In the genomic region with DNA sequence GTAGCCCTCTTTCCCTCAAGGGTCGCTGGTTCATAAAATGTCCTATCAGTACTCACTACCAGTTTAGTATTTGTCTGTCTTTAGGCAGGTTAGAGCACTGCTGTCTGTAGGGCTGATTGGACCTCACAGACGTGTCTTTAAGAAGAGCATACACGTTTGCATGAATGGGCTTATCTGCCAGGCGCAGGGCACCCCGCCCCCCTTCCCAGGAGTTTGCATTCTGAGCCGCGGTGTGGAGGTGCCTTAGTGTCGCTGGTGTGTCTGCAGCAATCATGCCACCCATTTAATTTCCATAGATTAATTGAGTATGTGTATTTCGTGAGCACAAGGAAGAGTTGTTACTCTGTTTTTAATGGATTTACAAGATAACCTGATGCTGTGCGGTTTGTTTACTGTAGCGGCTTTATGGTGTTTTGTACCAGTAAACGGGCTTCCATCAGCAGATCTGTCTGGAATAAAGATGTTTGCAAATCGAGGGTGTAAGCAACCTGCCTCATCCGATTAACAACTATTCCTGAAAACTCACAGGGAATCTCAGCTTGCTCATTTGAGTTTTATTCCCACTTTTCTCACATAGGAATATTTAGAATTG, we compare ENCODE assay signal across 1 cellular context.
TF ChIP-seq lines count a peak whose summit lies in the region.

No MANE protein-coding gene starts in this region.

TF ChIP-seq in K562, 482 proteins besides CTCF, POLR2A, EP300 and RAD21 (continued from another document and continues in another):
- TF ChIP-seq, protein P1, sequence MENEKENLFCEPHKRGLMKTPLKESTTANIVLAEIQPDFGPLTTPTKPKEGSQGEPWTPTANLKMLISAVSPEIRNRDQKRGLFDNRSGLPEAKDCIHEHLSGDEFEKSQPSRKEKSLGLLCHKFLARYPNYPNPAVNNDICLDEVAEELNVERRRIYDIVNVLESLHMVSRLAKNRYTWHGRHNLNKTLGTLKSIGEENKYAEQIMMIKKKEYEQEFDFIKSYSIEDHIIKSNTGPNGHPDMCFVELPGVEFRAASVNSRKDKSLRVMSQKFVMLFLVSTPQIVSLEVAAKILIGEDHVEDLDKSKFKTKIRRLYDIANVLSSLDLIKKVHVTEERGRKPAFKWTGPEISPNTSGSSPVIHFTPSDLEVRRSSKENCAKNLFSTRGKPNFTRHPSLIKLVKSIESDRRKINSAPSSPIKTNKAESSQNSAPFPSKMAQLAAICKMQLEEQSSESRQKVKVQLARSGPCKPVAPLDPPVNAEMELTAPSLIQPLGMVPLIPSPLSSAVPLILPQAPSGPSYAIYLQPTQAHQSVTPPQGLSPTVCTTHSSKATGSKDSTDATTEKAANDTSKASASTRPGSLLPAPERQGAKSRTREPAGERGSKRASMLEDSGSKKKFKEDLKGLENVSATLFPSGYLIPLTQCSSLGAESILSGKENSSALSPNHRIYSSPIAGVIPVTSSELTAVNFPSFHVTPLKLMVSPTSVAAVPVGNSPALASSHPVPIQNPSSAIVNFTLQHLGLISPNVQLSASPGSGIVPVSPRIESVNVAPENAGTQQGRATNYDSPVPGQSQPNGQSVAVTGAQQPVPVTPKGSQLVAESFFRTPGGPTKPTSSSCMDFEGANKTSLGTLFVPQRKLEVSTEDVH (IDR thresholded peaks at IDR 0.05; ENCODE audit: low read depth, partially characterized antibody): no peak
- TF ChIP-seq, protein P2, sequence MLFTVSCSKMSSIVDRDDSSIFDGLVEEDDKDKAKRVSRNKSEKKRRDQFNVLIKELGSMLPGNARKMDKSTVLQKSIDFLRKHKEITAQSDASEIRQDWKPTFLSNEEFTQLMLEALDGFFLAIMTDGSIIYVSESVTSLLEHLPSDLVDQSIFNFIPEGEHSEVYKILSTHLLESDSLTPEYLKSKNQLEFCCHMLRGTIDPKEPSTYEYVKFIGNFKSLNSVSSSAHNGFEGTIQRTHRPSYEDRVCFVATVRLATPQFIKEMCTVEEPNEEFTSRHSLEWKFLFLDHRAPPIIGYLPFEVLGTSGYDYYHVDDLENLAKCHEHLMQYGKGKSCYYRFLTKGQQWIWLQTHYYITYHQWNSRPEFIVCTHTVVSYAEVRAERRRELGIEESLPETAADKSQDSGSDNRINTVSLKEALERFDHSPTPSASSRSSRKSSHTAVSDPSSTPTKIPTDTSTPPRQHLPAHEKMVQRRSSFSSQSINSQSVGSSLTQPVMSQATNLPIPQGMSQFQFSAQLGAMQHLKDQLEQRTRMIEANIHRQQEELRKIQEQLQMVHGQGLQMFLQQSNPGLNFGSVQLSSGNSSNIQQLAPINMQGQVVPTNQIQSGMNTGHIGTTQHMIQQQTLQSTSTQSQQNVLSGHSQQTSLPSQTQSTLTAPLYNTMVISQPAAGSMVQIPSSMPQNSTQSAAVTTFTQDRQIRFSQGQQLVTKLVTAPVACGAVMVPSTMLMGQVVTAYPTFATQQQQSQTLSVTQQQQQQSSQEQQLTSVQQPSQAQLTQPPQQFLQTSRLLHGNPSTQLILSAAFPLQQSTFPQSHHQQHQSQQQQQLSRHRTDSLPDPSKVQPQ (CRISPR knock-in tag; IDR thresholded peaks at IDR 0.05; ENCODE audit: borderline replicate concordance): no peak
- TF ChIP-seq TGIF2 (CRISPR knock-in tag; IDR thresholded peaks at IDR 0.05) (no peak), ZNF655 (CRISPR knock-in tag; IDR thresholded peaks at IDR 0.05) (no peak), FOXO4 (CRISPR knock-in tag; IDR thresholded peaks at IDR 0.05) (no peak), SMARCB1 (IDR thresholded peaks at IDR 0.05; ENCODE audit: insufficient read length, low read depth) (no peak), CHD1 (IDR thresholded peaks at IDR 0.05; ENCODE audit: low read length) (no peak), HDAC6 (IDR thresholded peaks at IDR 0.05; ENCODE audit: low read depth, low read length) (no peak), TAF1 (IDR thresholded peaks at IDR 0.05; ENCODE audit: control insufficient read depth, extremely low read depth, insufficient read depth, low read length, severe bottlenecking) (no peak), TCF7L2 (IDR thresholded peaks at IDR 0.05; ENCODE audit: low read depth, low read length) (no peak), PHF8 (IDR thresholded peaks at IDR 0.05; ENCODE audit: borderline replicate concordance, low read length) (no peak), ZNF23 (CRISPR knock-in tag; IDR thresholded peaks at IDR 0.05) (no peak), ATF7 (IDR thresholded peaks at IDR 0.05) (0 out of 2 replicates have a peak, but pooled peaks have one; percentile 44), RBM25 (IDR thresholded peaks at IDR 0.05; ENCODE audit: low read depth, low read length, severe bottlenecking) (no peak), ETV5 (CRISPR knock-in tag; IDR thresholded peaks at IDR 0.05; ENCODE audit: low read depth) (0 out of 2 replicates have a peak, but pooled peaks have one; percentile 25), FUS (optimal IDR thresholded peaks at IDR 0.05; ENCODE audit: low read depth, low read length) (no peak), POLR3A (IDR thresholded peaks at IDR 0.05; ENCODE audit: borderline replicate concordance, extremely low read depth, insufficient read depth, insufficient read length) (no peak), HMGN3 (IDR thresholded peaks at IDR 0.05; ENCODE audit: borderline replicate concordance, extremely low read depth, insufficient read length, low read depth, low read length) (no peak), NR4A1 (CRISPR knock-in tag; IDR thresholded peaks at IDR 0.05) (no peak), NR4A1 (tag; IDR thresholded peaks at IDR 0.05) (no peak), NRF1 (conservative IDR thresholded peaks at IDR 0.05 in 1 of 2, IDR thresholded peaks at IDR 0.05 in 1 of 2) (peak; percentile 69 to 76), RNF219 (CRISPR knock-in tag; IDR thresholded peaks at IDR 0.05) (no peak), HNRNPUL1 (IDR thresholded peaks at IDR 0.05; ENCODE audit: low read length) (no peak), SIN3A (IDR thresholded peaks at IDR 0.05; ENCODE audit: borderline replicate concordance in 2 of 2, control insufficient read depth in 1 of 2, low read depth in 2 of 2, low read length in 2 of 2) (no peak), ZKSCAN8 (CRISPR knock-in tag; IDR thresholded peaks at IDR 0.05) (no peak), SMARCE1 (IDR thresholded peaks at IDR 0.05) (peak; percentile 81), BACH1 (tag; IDR thresholded peaks at IDR 0.05) (no peak), GABPB2 (CRISPR knock-in tag; conservative IDR thresholded peaks at IDR 0.05) (no peak), ZNF217 (CRISPR knock-in tag; IDR thresholded peaks at IDR 0.05) (no peak), DNMT1 (IDR thresholded peaks at IDR 0.05) (no peak), RFX5 (IDR thresholded peaks at IDR 0.05; ENCODE audit: low read depth, low read length) (no peak), HEY1 (CRISPR knock-in tag; IDR thresholded peaks at IDR 0.05; ENCODE audit: borderline replicate concordance) (no peak), LEF1 (IDR thresholded peaks at IDR 0.05) (peak; percentile 47; the same call in 1 of the 2 replicates), SMAD1 (IDR thresholded peaks at IDR 0.05; ENCODE audit: low read depth, low read length, partially characterized antibody) (no peak), RNF2 (IDR thresholded peaks at IDR 0.05) (peak; percentile 70; the same call in 1 of the 2 replicates), ZNF165 (CRISPR knock-in tag; IDR thresholded peaks at IDR 0.05; ENCODE audit: borderline replicate concordance) (no peak), ZNF644 (tag; IDR thresholded peaks at IDR 0.05; ENCODE audit: low read depth) (no peak), SUPT5H (IDR thresholded peaks at IDR 0.05) (no peak), ZNF830 (CRISPR knock-in tag; IDR thresholded peaks at IDR 0.05) (no peak), ZNF507 (tag; conservative IDR thresholded peaks at IDR 0.05) (no peak), TRIM25 (IDR thresholded peaks at IDR 0.05; ENCODE audit: borderline replicate concordance) (no peak), JUN (IDR thresholded peaks at IDR 0.05; ENCODE audit: borderline replicate concordance, low read depth, low read length) (peak; percentile 41; the same call in 1 of the 2 replicates), JUN (CRISPR knock-in tag; IDR thresholded peaks at IDR 0.05; ENCODE audit: borderline replicate concordance) (no peak), NFATC3 (IDR thresholded peaks at IDR 0.05) (no peak), PCBP1 (IDR thresholded peaks at IDR 0.05; ENCODE audit: low read depth, low read length, poor library complexity, severe bottlenecking) (no peak), CBX5 (IDR thresholded peaks at IDR 0.05; ENCODE audit: borderline replicate concordance, low read depth) (no peak), CBFA2T3 (IDR thresholded peaks at IDR 0.05) (peak; percentile 92)
- TF ChIP-seq, protein P3, sequence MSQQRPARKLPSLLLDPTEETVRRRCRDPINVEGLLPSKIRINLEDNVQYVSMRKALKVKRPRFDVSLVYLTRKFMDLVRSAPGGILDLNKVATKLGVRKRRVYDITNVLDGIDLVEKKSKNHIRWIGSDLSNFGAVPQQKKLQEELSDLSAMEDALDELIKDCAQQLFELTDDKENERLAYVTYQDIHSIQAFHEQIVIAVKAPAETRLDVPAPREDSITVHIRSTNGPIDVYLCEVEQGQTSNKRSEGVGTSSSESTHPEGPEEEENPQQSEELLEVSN (IDR thresholded peaks at IDR 0.05; ENCODE audit: borderline replicate concordance in 1 of 2, extremely low read depth in 1 of 2, insufficient read depth in 1 of 2, insufficient read length in 1 of 2, low read depth in 1 of 2, low read length in 1 of 2, poor library complexity in 1 of 2, severe bottlenecking in 1 of 2): no peak
- TF ChIP-seq, protein P4, sequence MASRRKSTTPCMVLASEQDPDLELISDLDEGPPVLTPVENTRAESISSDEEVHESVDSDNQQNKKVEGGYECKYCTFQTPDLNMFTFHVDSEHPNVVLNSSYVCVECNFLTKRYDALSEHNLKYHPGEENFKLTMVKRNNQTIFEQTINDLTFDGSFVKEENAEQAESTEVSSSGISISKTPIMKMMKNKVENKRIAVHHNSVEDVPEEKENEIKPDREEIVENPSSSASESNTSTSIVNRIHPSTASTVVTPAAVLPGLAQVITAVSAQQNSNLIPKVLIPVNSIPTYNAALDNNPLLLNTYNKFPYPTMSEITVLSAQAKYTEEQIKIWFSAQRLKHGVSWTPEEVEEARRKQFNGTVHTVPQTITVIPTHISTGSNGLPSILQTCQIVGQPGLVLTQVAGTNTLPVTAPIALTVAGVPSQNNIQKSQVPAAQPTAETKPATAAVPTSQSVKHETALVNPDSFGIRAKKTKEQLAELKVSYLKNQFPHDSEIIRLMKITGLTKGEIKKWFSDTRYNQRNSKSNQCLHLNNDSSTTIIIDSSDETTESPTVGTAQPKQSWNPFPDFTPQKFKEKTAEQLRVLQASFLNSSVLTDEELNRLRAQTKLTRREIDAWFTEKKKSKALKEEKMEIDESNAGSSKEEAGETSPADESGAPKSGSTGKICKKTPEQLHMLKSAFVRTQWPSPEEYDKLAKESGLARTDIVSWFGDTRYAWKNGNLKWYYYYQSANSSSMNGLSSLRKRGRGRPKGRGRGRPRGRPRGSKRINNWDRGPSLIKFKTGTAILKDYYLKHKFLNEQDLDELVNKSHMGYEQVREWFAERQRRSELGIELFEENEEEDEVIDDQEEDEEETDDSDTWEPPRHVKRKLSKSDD (conservative IDR thresholded peaks at IDR 0.05; ENCODE audit: low read length): no peak
